In genomic region chr2:176122633-176123482, GRCh38 we compare ENCODE assay signal across 1 cellular context.
TF ChIP-seq lines count a peak whose summit lies in the region.

HOXD9 (plus strand) TSS chr2:176122719; CDS start chr2:176122769, 50 bp downstream.

TF ChIP-seq in SK-N-SH, 30 proteins besides CTCF, POLR2A, EP300 and RAD21 (continued from another document):
- TF ChIP-seq USF2 (IDR thresholded peaks at IDR 0.05; ENCODE audit: borderline replicate concordance, low read depth, low read length) (peak; percentile 69), FOXM1 (IDR thresholded peaks at IDR 0.05; ENCODE audit: low read depth) (no peak), JUND (IDR thresholded peaks at IDR 0.05) (no peak), FOXJ3 (CRISPR knock-in tag; IDR thresholded peaks at IDR 0.05) (no peak), GABPA (IDR thresholded peaks at IDR 0.05; ENCODE audit: low read depth) (no peak), SMC3 (IDR thresholded peaks at IDR 0.05; ENCODE audit: low read depth, low read length) (no peak), NFIC (IDR thresholded peaks at IDR 0.05; ENCODE audit: borderline replicate concordance) (no peak), EZH2phosphoT487 (IDR thresholded peaks at IDR 0.05; ENCODE audit: borderline replicate concordance, low read depth) (no peak), MEF2A (IDR thresholded peaks at IDR 0.05; ENCODE audit: borderline replicate concordance, low read depth) (no peak), MXI1 (IDR thresholded peaks at IDR 0.05; ENCODE audit: low read depth, low read length) (peak; percentile 76; the same call in 1 of the 2 replicates), TEAD4 (IDR thresholded peaks at IDR 0.05; ENCODE audit: borderline replicate concordance, insufficient read depth) (no peak), ELF1 (IDR thresholded peaks at IDR 0.05) (no peak), SIN3A (IDR thresholded peaks at IDR 0.05; ENCODE audit: borderline replicate concordance, low read depth, low read length) (peak; percentile 12; the same call in 1 of the 2 replicates), POLR2AphosphoS5 (IDR thresholded peaks at IDR 0.05; ENCODE audit: low read depth, low read length) (peak; percentile 80), USF1 (IDR thresholded peaks at IDR 0.05; ENCODE audit: borderline replicate concordance, low read depth) (peak; percentile 96)
- TF ChIP-seq, protein P1, sequence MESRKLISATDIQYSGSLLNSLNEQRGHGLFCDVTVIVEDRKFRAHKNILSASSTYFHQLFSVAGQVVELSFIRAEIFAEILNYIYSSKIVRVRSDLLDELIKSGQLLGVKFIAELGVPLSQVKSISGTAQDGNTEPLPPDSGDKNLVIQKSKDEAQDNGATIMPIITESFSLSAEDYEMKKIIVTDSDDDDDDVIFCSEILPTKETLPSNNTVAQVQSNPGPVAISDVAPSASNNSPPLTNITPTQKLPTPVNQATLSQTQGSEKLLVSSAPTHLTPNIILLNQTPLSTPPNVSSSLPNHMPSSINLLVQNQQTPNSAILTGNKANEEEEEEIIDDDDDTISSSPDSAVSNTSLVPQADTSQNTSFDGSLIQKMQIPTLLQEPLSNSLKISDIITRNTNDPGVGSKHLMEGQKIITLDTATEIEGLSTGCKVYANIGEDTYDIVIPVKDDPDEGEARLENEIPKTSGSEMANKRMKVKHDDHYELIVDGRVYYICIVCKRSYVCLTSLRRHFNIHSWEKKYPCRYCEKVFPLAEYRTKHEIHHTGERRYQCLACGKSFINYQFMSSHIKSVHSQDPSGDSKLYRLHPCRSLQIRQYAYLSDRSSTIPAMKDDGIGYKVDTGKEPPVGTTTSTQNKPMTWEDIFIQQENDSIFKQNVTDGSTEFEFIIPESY (IDR thresholded peaks at IDR 0.05; ENCODE audit: borderline replicate concordance, low read depth) = no peak
- TF ChIP-seq, protein P2, sequence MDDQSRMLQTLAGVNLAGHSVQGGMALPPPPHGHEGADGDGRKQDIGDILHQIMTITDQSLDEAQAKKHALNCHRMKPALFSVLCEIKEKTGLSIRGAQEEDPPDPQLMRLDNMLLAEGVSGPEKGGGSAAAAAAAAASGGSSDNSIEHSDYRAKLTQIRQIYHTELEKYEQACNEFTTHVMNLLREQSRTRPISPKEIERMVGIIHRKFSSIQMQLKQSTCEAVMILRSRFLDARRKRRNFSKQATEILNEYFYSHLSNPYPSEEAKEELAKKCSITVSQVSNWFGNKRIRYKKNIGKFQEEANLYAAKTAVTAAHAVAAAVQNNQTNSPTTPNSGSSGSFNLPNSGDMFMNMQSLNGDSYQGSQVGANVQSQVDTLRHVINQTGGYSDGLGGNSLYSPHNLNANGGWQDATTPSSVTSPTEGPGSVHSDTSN (IDR thresholded peaks at IDR 0.05) = no peak
- TF ChIP-seq, protein P3, sequence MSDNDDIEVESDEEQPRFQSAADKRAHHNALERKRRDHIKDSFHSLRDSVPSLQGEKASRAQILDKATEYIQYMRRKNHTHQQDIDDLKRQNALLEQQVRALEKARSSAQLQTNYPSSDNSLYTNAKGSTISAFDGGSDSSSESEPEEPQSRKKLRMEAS (IDR thresholded peaks at IDR 0.05; ENCODE audit: low read depth) = peak; percentile 30; the same call in 1 of the 2 replicates
